18 cellular contexts compared by ENCODE assay signal in the genomic region with DNA sequence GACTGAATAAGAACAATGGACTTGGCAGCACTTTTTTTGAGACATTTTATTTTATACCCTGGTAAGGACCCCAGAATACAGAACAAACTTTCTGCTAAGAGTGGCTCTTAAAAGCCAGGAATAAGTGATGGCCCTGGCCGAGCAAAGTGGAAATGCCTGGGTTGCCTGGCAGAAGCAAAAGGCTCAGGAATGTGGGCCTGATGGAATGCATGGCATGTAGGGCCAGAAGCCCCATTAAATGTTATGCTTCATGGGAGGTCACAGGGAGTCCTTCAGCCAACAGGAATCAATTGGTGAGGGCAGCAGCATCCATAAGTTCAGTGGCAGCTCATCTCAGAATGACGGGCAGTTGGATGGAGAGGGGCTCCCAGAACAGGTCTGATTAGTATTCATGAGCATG.
DNase-seq lines count a peak whose midpoint lies in the region; ATAC-seq and TF ChIP-seq lines count a peak whose summit lies in the region.
"Had no signal": no experiment of that assay in that cellular context is flagged by ENCODE, and none has a peak within 500 bp of the region (broad histone marks: within the 10 kb centered on the region; RNA-seq: fewer than 3 reads in every experiment).

No MANE protein-coding gene starts in this region.

- H3K4me2 ChIP-seq in trophoblast cell (ENCODE audit: low read length) = no peak overlapping the region

- H3K36me3 ChIP-seq in SJSA1 (no peaks in the 10 kb centered on the region), trophoblast cell (ENCODE audit: control insufficient read depth in 1 of 2, insufficient read depth in 2 of 2, low read length in 2 of 2) (no peaks in the 10 kb centered on the region)
- H3K36me3 ChIP-seq: gastrocnemius medialis, left ventricle myocardium inferior had no signal

- no peak overlapping the region for H2BK12ac ChIP-seq in trophoblast cell (ENCODE audit: low read length)

- H3K27me3 ChIP-seq in SJSA1 (replicated peaks) (no peaks in the 10 kb centered on the region), trophoblast cell (ENCODE audit: insufficient read depth, low read length) (no peaks in the 10 kb centered on the region)
- H3K27me3 ChIP-seq: body of pancreas, gastrocnemius medialis had no signal

- H4K12ac ChIP-seq in trophoblast cell (ENCODE audit: low read depth, low read length) = no peak overlapping the region

- no peak overlapping the region for H3K14ac ChIP-seq in trophoblast cell (ENCODE audit: low read length)

- H2AK5ac ChIP-seq in trophoblast cell (ENCODE audit: low read length) = no peak overlapping the region

- TF ChIP-seq CTCF in omental fat pad (IDR thresholded peaks at IDR 0.05) = no peak

- no peak overlapping the region for H2BK120ac ChIP-seq in trophoblast cell (ENCODE audit: insufficient read depth, low read length, poor library complexity)

- peaks cover 18% of the 10 kb centered on the region for H3K4me1 ChIP-seq in SJSA1 (replicated peaks)
- peaks cover 4 to 6% of the 10 kb centered on the region in 2 experiments for H3K4me1 ChIP-seq in trophoblast cell (ENCODE audit: control insufficient read depth in 1 of 2, insufficient read depth in 2 of 2, low read length in 2 of 2)
- H3K4me1 ChIP-seq: body of pancreas, gastrocnemius medialis, left ventricle myocardium inferior, parathyroid adenoma had no signal

- H3K23ac ChIP-seq in trophoblast cell (ENCODE audit: low read length) = no peak overlapping the region

- DNase-seq in ELR (ENCODE audit: low read depth) (peak; percentile 3), SJSA1 (ENCODE audit: low read depth in 1 of 2, low spot score in 2 of 2) (peak; percentile 45 to 66), glomerular visceral epithelial cell (ENCODE audit: extremely low spot score) (peak; percentile 55), trophoblast cell (no peak), Kasumi-1 (lab: John Stamatoyannopoulos, UW) (no peak), LoVo (ENCODE audit: low spot score) (no peak), omental fat pad (ENCODE audit: low spot score) (no peak)
- DNase-seq: activated naive CD4-positive, alpha-beta T cell treated with anti-CD3 and anti-CD28 coated beads, Interleukin-2, amount 10 ng/mL, durations not matched to agents 7 days and 5 days; body of pancreas; gastrocnemius medialis; left ventricle myocardium inferior; MM.1S; NCI-H1930; NCI-H510A; stimulated activated CD4-positive, alpha-beta T cell treated with anti-CD3 and anti-CD28 coated beads, Interleukin-4, amount 100 ng/mL, for 1 hour; T-helper 1 cell had no signal

- H3K27ac ChIP-seq in SJSA1 = peak overlapping the region; percentile 42
- peak overlapping the region; percentile 48 for H3K27ac ChIP-seq in trophoblast cell (ENCODE audit: low read depth, low read length)
- H3K27ac ChIP-seq: body of pancreas, gastrocnemius medialis, left ventricle myocardium inferior, parathyroid adenoma had no signal

- H3K9ac ChIP-seq in trophoblast cell (ENCODE audit: low read length) = no peak overlapping the region
- H3K9ac ChIP-seq: parathyroid adenoma had no signal

- no peak overlapping the region for H4K91ac ChIP-seq in trophoblast cell (ENCODE audit: low read depth, low read length)

- H3K79me2 ChIP-seq in trophoblast cell (ENCODE audit: control insufficient read depth, insufficient read depth, low read length, poor library complexity) = no peaks in the 10 kb centered on the region
- H3K79me2 ChIP-seq: parathyroid adenoma had no signal

- H2BK5ac ChIP-seq in trophoblast cell (ENCODE audit: low read depth, low read length, poor library complexity) = no peak overlapping the region

- WGBS in trophoblast cell (ENCODE audit: extremely low coverage, insufficient coverage, insufficient read length) = no CpG with 5 or more reads among the region's 2 CpGs

- H4K8ac ChIP-seq in trophoblast cell (ENCODE audit: low read depth, low read length) = no peak overlapping the region

- ATAC-seq in HG03432 (IDR thresholded peaks at IDR 0.05; ENCODE audit: unreplicated experiment) = no peak
- ATAC-seq in omental fat pad (ENCODE audit: low FRiP score) = no peak
- ATAC-seq: body of pancreas, gastrocnemius medialis had no signal

- peaks cover 6% of the 10 kb centered on the region for H3K79me1 ChIP-seq in trophoblast cell (ENCODE audit: low read length)

- H3K4me3 ChIP-seq in SJSA1 (no peak overlapping the region), trophoblast cell (ENCODE audit: low read depth, low read length) (no peak overlapping the region)
- H3K4me3 ChIP-seq: body of pancreas, gastrocnemius medialis, left ventricle myocardium inferior had no signal

- no peak overlapping the region for H3K18ac ChIP-seq in trophoblast cell (ENCODE audit: low read length)

- H2AFZ ChIP-seq in trophoblast cell (ENCODE audit: insufficient read depth, low read length, poor library complexity) = no peak overlapping the region
- H2AFZ ChIP-seq: parathyroid adenoma had no signal

- H3K9me3 ChIP-seq in SJSA1 (replicated peaks) = no peaks in the 10 kb centered on the region
- no peaks in the 10 kb centered on the region for H3K9me3 ChIP-seq in trophoblast cell (ENCODE audit: insufficient read depth, low read depth, low read length)
- H3K9me3 ChIP-seq: body of pancreas, gastrocnemius medialis, left ventricle myocardium inferior had no signal

- no peak overlapping the region for H3K4ac ChIP-seq in trophoblast cell (ENCODE audit: low read depth, low read length)

Comparison
In these comparisons a context has a peak if more than half of its experiments do, and no peak if none do; other contexts are left out.
1. DNase-seq: peak in ELR (single experiment), SJSA1 (2 of 2) and glomerular visceral epithelial cell (single experiment); none in trophoblast cell (0 of 2), Kasumi-1 (0 of 2), LoVo (single experiment) and omental fat pad (single experiment).